In the genomic region with DNA sequence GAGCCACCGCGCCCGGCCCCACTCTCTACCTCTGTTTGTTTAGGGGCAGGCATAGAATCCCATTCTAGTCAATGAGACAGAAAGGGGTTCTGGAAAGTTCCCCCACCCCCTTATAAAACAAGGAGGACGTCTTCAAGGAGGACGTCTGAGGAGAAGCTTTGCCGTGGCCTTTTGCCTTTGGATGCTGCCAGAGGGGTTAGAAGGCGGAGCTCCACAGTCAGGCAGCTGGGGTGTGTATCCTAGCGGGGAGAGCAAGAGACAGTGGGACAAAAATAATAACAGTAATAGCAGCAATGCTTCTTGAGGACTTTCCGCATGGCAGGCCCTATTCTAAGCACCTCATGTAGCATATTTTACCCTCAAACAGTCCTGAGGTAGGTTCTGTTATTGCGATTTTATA, we compare ENCODE assay signal across 12 cellular contexts. TPM values are rescaled to one million over a fixed set of nuclear protein-coding genes. Genes with fewer than 3 reads are reported as not detected.
DNase-seq lines count a peak whose midpoint lies in the region; ATAC-seq and TF ChIP-seq lines count a peak whose summit lies in the region.
"Had no signal": no experiment of that assay in that cellular context is flagged by ENCODE, and none has a peak within 500 bp of the region (broad histone marks: within the 10 kb centered on the region; RNA-seq: fewer than 3 reads in every experiment).

No MANE protein-coding gene starts in this region.

- H3K4me3 Mint-ChIP-seq in brain = no peak overlapping the region
- no peak overlapping the region for H3K4me3 Mint-ChIP-seq in nephron
- H3K4me3 Mint-ChIP-seq: CD4-positive, alpha-beta T cell had no signal

- H3K27ac Mint-ChIP-seq in brain (peak overlapping the region; percentile 66 to 98 (median 92)), nephron (peak overlapping the region; percentile 58 to 86 (median 83))
- H3K27ac Mint-ChIP-seq: CD4-positive, alpha-beta T cell had no signal

- intact Hi-C loops in posterior cingulate gyrus (cut with DNase I) = no loop called here

- H3K4me1 Mint-ChIP-seq in brain = peaks cover 43% of the 10 kb centered on the region
- H3K4me1 Mint-ChIP-seq in nephron = peaks cover 38% of the 10 kb centered on the region

- peak; percentile 42 for DNase-seq in DMS79 treated with DMSO at 0.1 percent for 48 hours (lab: John Stamatoyannopoulos, UW)
- no peak for DNase-seq in DMS79 (lab: John Stamatoyannopoulos, UW)
- no peak for DNase-seq in activated gamma-delta T cell treated with Interleukin-2 at 50 U/mL for 16 hours
- no peak for DNase-seq in posterior cingulate gyrus
- DNase-seq: AML-193; Caco-2; CD4-positive, alpha-beta T cell; GF-D8 had no signal

- H3K27me3 Mint-ChIP-seq in brain = no peaks in the 10 kb centered on the region
- no peaks in the 10 kb centered on the region for H3K27me3 Mint-ChIP-seq in nephron (ENCODE audit: low read depth)
- H3K27me3 Mint-ChIP-seq: CD4-positive, alpha-beta T cell had no signal

- H3K9me3 Mint-ChIP-seq in brain (peaks cover 0 to 2% (median 0%) of the 10 kb centered on the region in 5 experiments), nephron (no peaks in the 10 kb centered on the region)
- H3K9me3 Mint-ChIP-seq: CD4-positive, alpha-beta T cell had no signal

- TF ChIP-seq CTCF in brain (conservative IDR thresholded peaks at IDR 0.05) (no peak), nephron (IDR thresholded peaks at IDR 0.05; ENCODE audit: unreplicated experiment in 3 of 3) (no peak)

- ATAC-seq in GM18907 (IDR thresholded peaks at IDR 0.05; ENCODE audit: unreplicated experiment) = no peak
- ATAC-seq: A549 had no signal

- H3K36me3 Mint-ChIP-seq in brain (no peaks in the 10 kb centered on the region), nephron (ENCODE audit: low read depth) (no peaks in the 10 kb centered on the region)

RNA-seq across cellular contexts. Expression of a gene that starts 48.2 kb away (rescaled TPM):
- 4.3 TPM for polyA plus RNA-seq in brain (ENCODE audit: insufficient read depth, low read depth, low replicate concordance)
